In the genomic region with DNA sequence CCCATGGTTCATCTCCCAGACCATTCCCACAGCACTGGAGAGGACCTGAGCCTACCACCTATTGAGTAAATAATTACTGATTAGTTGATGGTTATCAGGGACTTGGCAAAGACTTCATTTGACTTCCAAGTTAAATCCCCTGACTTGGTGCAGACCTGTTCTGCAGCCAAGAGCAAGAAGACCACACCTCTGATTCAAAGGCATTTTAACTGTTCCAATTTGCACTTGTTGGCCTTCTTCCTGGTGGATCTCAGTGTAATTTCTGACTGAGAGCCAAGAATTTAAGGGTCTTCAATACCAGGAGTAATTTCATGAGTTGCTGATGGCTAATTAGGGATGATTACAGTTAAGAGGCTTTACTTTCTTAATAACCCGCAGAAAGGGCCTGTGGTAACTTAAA, we compare ENCODE assay signal across 1 cellular context.
TF ChIP-seq lines count a peak whose summit lies in the region.

No MANE protein-coding gene starts in this region.

TF ChIP-seq in WTC11, 78 proteins besides CTCF, POLR2A, EP300 and RAD21 (continued from another document):
- TF ChIP-seq, protein P1, sequence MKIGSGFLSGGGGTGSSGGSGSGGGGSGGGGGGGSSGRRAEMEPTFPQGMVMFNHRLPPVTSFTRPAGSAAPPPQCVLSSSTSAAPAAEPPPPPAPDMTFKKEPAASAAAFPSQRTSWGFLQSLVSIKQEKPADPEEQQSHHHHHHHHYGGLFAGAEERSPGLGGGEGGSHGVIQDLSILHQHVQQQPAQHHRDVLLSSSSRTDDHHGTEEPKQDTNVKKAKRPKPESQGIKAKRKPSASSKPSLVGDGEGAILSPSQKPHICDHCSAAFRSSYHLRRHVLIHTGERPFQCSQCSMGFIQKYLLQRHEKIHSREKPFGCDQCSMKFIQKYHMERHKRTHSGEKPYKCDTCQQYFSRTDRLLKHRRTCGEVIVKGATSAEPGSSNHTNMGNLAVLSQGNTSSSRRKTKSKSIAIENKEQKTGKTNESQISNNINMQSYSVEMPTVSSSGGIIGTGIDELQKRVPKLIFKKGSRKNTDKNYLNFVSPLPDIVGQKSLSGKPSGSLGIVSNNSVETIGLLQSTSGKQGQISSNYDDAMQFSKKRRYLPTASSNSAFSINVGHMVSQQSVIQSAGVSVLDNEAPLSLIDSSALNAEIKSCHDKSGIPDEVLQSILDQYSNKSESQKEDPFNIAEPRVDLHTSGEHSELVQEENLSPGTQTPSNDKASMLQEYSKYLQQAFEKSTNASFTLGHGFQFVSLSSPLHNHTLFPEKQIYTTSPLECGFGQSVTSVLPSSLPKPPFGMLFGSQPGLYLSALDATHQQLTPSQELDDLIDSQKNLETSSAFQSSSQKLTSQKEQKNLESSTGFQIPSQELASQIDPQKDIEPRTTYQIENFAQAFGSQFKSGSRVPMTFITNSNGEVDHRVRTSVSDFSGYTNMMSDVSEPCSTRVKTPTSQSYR (CRISPR knock-in tag; IDR thresholded peaks at IDR 0.05), result no peak
- TF ChIP-seq, protein P2, sequence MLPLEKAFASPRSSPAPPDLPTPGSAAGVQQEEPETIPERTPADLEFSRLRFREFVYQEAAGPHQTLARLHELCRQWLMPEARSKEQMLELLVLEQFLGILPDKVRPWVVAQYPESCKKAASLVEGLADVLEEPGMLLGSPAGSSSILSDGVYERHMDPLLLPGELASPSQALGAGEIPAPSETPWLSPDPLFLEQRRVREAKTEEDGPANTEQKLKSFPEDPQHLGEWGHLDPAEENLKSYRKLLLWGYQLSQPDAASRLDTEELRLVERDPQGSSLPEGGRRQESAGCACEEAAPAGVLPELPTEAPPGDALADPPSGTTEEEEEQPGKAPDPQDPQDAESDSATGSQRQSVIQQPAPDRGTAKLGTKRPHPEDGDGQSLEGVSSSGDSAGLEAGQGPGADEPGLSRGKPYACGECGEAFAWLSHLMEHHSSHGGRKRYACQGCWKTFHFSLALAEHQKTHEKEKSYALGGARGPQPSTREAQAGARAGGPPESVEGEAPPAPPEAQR (CRISPR knock-in tag; IDR thresholded peaks at IDR 0.05), result no peak
- TF ChIP-seq GABPB1 (CRISPR knock-in tag; IDR thresholded peaks at IDR 0.05), result no peak
- TF ChIP-seq ATF1 (CRISPR knock-in tag; IDR thresholded peaks at IDR 0.05), result no peak
- TF ChIP-seq, protein P3, sequence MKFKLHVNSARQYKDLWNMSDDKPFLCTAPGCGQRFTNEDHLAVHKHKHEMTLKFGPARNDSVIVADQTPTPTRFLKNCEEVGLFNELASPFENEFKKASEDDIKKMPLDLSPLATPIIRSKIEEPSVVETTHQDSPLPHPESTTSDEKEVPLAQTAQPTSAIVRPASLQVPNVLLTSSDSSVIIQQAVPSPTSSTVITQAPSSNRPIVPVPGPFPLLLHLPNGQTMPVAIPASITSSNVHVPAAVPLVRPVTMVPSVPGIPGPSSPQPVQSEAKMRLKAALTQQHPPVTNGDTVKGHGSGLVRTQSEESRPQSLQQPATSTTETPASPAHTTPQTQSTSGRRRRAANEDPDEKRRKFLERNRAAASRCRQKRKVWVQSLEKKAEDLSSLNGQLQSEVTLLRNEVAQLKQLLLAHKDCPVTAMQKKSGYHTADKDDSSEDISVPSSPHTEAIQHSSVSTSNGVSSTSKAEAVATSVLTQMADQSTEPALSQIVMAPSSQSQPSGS (CRISPR knock-in tag; IDR thresholded peaks at IDR 0.05; ENCODE audit: borderline replicate concordance, low read depth), result no peak
- no peak for TF ChIP-seq SOX15 (CRISPR knock-in tag; IDR thresholded peaks at IDR 0.05)
